8 cellular contexts compared by ENCODE assay signal in the genomic region with DNA sequence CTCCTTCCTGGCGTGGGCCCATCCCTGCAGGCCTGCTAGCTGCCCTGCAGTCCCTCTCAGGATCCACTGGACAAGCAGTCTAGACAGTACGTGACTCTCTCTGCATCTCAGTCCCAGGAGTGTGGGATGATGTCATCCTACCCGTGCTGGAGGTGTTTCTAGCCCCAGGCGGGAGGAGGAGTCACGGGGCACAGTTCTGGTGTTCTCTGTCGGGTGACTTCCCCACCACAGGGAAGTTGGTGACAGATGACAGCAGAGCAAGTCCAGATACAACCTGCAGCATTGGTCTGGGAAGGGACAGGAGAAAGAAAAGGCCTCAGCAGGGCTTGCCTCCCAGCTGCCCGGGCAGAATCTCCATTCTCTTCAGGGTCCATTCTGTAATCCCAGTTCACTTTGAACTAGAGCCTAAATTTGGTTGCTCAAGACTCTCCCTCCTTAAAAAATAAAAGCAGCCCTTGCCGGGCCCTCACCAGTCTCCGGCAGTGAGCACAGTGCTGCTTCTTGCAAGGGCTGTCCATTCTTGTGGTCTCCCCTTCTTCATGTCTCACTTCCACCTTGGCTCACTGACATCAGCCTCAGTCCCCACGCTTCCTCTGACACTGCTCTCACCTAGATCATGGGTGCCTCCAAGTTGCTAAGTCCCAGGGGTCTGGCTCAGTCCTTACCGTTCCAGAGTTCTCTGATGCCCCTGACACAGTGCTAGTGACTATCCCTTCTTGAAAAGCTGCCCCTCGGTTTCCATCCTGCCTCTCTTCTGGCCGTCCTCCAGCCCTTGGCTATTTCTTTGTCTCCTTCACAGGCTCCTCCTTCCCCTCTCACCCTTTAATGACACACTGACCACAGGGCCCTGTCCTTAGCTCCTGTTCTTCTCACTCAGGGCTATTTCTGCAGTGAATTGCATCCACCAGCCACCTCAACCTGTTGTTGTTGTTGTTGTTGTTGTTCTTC. TPM values are rescaled to one million over a fixed set of nuclear protein-coding genes. Genes with fewer than 3 reads are reported as not detected.
DNase-seq lines count a peak whose midpoint lies in the region; ATAC-seq and TF ChIP-seq lines count a peak whose summit lies in the region.

No MANE protein-coding gene starts in this region.

- H3K4me3 Mint-ChIP-seq in brain: peak overlapping the region in 3 of 5 experiments; percentile 51 to 71 (median 70)
- no peak overlapping the region for H3K4me3 Mint-ChIP-seq in stimulated activated memory B cell treated with anti-CD40 and anti-IgM and Interleukin-4, amounts not matched to agents 10 μg/mL and 1 μg/mL and 100 μg/mL, for 72 hours

- peaks cover 20% of the 10 kb centered on the region for H3K4me1 Mint-ChIP-seq in brain
- H3K4me1 Mint-ChIP-seq in stimulated activated memory B cell treated with anti-CD40 and anti-IgM and Interleukin-4, amounts not matched to agents 10 μg/mL and 1 μg/mL and 100 μg/mL, for 72 hours: peaks cover 18% of the 10 kb centered on the region

- no peak overlapping the region for H3K27ac ChIP-seq in DND-41 (ENCODE audit: low read length)
- H3K27ac ChIP-seq in liver (ENCODE audit: low read depth in 1 of 2, low read length in 2 of 2): peak overlapping the region; percentile 22 to 52

- 82% methylated on average over 13 of the region's 13 CpGs for WGBS in liver

- peak; percentile 64; the same call in 2 of the 3 replicates for ATAC-seq in DND-41 (ENCODE audit: insufficient read depth, low read depth)
- ATAC-seq in GM21381 (IDR thresholded peaks at IDR 0.05; ENCODE audit: unreplicated experiment): peak; percentile 94
- ATAC-seq in HG03565 (IDR thresholded peaks at IDR 0.05; ENCODE audit: unreplicated experiment): peak; percentile 96
- ATAC-seq in stimulated activated memory B cell treated with anti-CD40 and anti-IgM and Interleukin-4, amounts not matched to agents 10 μg/mL and 1 μg/mL and 100 μg/mL, for 72 hours: peak; percentile 87

- H3K9me3 Mint-ChIP-seq in brain: peaks cover 0 to 2% (median 0%) of the 10 kb centered on the region in 5 experiments
- H3K9me3 Mint-ChIP-seq in stimulated activated memory B cell treated with anti-CD40 and anti-IgM and Interleukin-4, amounts not matched to agents 10 μg/mL and 1 μg/mL and 100 μg/mL, for 72 hours: no peaks in the 10 kb centered on the region

- peak overlapping the region; percentile 77 to 94 (median 91) for H3K27ac Mint-ChIP-seq in brain
- peak overlapping the region; percentile 78 for H3K27ac Mint-ChIP-seq in stimulated activated memory B cell treated with anti-CD40 and anti-IgM and Interleukin-4, amounts not matched to agents 10 μg/mL and 1 μg/mL and 100 μg/mL, for 72 hours

- H3K36me3 Mint-ChIP-seq in brain: no peaks in the 10 kb centered on the region
- H3K36me3 Mint-ChIP-seq in stimulated activated memory B cell treated with anti-CD40 and anti-IgM and Interleukin-4, amounts not matched to agents 10 μg/mL and 1 μg/mL and 100 μg/mL, for 72 hours: no peaks in the 10 kb centered on the region

- H3K79me2 ChIP-seq in DND-41 (ENCODE audit: insufficient read depth, low read length): no peaks in the 10 kb centered on the region

- peaks cover 16% of the 10 kb centered on the region for H3K27me3 Mint-ChIP-seq in brain
- peaks cover 32% of the 10 kb centered on the region for H3K27me3 Mint-ChIP-seq in stimulated activated memory B cell treated with anti-CD40 and anti-IgM and Interleukin-4, amounts not matched to agents 10 μg/mL and 1 μg/mL and 100 μg/mL, for 72 hours

- H4K20me1 ChIP-seq in DND-41 (ENCODE audit: insufficient read depth, low read length): no peaks in the 10 kb centered on the region

- no peaks in the 10 kb centered on the region for H3K36me3 ChIP-seq in DND-41 (ENCODE audit: insufficient read depth, low read length)
- peaks cover 2 to 23% (median 13%) of the 10 kb centered on the region in 4 donors for H3K36me3 ChIP-seq in liver (ENCODE audit: control insufficient read depth in 4 of 4, insufficient read depth in 3 of 4, low read depth in 1 of 4, low read length in 3 of 4)

- H3K27me3 ChIP-seq in DND-41 (ENCODE audit: insufficient read depth, low read length, poor library complexity) (peaks cover 10% of the 10 kb centered on the region), liver (ENCODE audit: control insufficient read depth in 4 of 4, insufficient read depth in 4 of 4, low read length in 3 of 4) (no peaks in the 10 kb centered on the region)

- H3K4me2 ChIP-seq in DND-41 (ENCODE audit: insufficient read depth, low read length): no peak overlapping the region; the same call in 1 of the 2 replicates

- H3K9me3 ChIP-seq in DND-41 (ENCODE audit: insufficient read depth, low read length, severe bottlenecking): no peaks in the 10 kb centered on the region
- H3K9me3 ChIP-seq in liver (ENCODE audit: control insufficient read depth in 4 of 4, low read length in 3 of 4): no peaks in the 10 kb centered on the region

- DNase-seq in DND-41 (peak; percentile 18), SHP77 treated with DMSO at 0.1 percent for 48 hours (lab: John Stamatoyannopoulos, UW) (peak; percentile 71), NCI-H1092 (lab: John Stamatoyannopoulos, UW) (no peak)

- H3K4me3 ChIP-seq in DND-41 (ENCODE audit: low read depth in 1 of 2, low read length in 2 of 2) (no peak overlapping the region), liver (ENCODE audit: low read depth in 1 of 3, low read length in 3 of 3) (no peak overlapping the region)

- H2AFZ ChIP-seq in DND-41 (ENCODE audit: low read depth, low read length): no peak overlapping the region

- H3K4me1 ChIP-seq in DND-41 (ENCODE audit: insufficient read depth, low read length) (peaks cover 7% of the 10 kb centered on the region), liver (ENCODE audit: control insufficient read depth in 4 of 4, insufficient read depth in 4 of 4, low read length in 3 of 4) (peaks cover 8 to 17% (median 15%) of the 10 kb centered on the region in 4 donors)

- TF ChIP-seq CTCF in DND-41 (IDR thresholded peaks at IDR 0.05; ENCODE audit: borderline replicate concordance, extremely low read depth, low read length, poor library complexity, severe bottlenecking): no peak
- no peak for TF ChIP-seq CTCF in brain (conservative IDR thresholded peaks at IDR 0.05)
- TF ChIP-seq CTCF in liver (IDR thresholded peaks at IDR 0.05; ENCODE audit: low read depth, low read length, missing input control): no peak

- H3K9ac ChIP-seq in DND-41 (ENCODE audit: low read depth, low read length): no peak overlapping the region
- H3K9ac ChIP-seq in liver (ENCODE audit: low read depth in 1 of 2, low read length in 2 of 2): no peak overlapping the region

- TF ChIP-seq RAD21 in liver (IDR thresholded peaks at IDR 0.05): no peak

TF ChIP-seq in liver, 16 proteins besides CTCF, POLR2A, EP300 and RAD21:
- TF ChIP-seq, protein P1, sequence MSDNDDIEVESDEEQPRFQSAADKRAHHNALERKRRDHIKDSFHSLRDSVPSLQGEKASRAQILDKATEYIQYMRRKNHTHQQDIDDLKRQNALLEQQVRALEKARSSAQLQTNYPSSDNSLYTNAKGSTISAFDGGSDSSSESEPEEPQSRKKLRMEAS (IDR thresholded peaks at IDR 0.05): no peak
- peak in 1 of 2 donors; percentile 17 for TF ChIP-seq JUND (IDR thresholded peaks at IDR 0.05)
- TF ChIP-seq HNF4G (IDR thresholded peaks at IDR 0.05): no peak
- TF ChIP-seq, protein P2, sequence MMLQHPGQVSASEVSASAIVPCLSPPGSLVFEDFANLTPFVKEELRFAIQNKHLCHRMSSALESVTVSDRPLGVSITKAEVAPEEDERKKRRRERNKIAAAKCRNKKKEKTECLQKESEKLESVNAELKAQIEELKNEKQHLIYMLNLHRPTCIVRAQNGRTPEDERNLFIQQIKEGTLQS (IDR thresholded peaks at IDR 0.05): no peak
TF ChIP-seq in liver: peak in this region for 1.

RNA-seq across cellular contexts. Expression of a gene that starts 30.8 kb away (rescaled TPM):
- polyA plus RNA-seq in brain (ENCODE audit: insufficient read depth, low read depth, low replicate concordance): not detected
- 10 to 100 TPM in 1 of 2 donors, under 1 TPM in 1; 0.09 to 39.7 TPM for total RNA-seq in liver
- polyA plus RNA-seq in liver: 10 to 100 TPM; 14.8 to 21.9 TPM

Comparison
In these comparisons a context has a peak if more than half of its experiments do, and no peak if none do; other contexts are left out.
1. RNA of a gene that starts 30.8 kb away (polyA plus RNA-seq): 14.8 to 21.9 TPM in liver; not detected in brain (single experiment); every median in the first group is over 10 times any median in the second.
2. Peak in every context shown above with its lines, with median percentiles within 50 percentile points of each other: ATAC-seq.